Comparison of ENCODE assay signal across 8 cellular contexts in the genomic region with DNA sequence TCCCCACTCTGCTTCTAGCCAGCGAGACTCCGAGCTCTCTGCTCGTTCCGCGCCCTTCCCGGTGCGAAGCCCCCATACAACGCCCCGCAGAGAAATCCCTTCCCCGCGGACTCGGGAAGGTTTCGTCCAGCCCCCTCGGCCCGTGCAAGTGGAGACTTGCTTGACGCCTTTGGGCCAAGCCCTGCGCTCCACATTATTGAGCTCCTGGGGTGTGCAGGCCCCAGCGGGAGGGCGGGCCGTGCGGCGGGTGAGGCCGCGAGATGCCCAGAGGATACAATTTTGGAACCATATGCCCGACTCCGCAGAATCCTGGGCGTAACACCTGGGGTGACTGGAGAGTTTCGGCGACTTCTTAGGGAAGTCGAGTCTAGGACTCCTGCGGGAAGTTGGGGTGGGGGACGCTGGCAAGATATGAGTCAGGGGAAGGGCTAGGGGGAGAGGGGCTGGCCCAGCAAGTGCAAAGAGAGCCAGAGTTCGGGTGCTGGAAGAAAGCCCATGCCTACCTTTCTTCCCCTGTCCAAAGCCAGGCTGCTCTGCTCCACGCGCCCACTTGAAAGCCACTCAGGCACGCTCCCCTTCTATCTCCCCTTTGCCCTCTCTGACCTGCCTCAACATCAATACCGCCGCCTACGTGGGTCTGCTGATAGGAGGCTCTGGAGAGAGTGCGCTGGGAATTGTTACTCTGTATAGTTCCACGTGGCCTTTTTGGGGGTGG. TPM values are rescaled to one million over a fixed set of nuclear protein-coding genes. Genes with fewer than 3 reads are reported as not detected.
DNase-seq lines count a peak whose midpoint lies in the region; ATAC-seq and TF ChIP-seq lines count a peak whose summit lies in the region.

No MANE protein-coding gene starts in this region.

- H3K27me3 Mint-ChIP-seq in brain = peaks cover 53% of the 10 kb centered on the region

- no peaks in the 10 kb centered on the region for H3K36me3 Mint-ChIP-seq in brain

- peaks cover 0 to 19% (median 0%) of the 10 kb centered on the region in 5 experiments for H3K9me3 Mint-ChIP-seq in brain

- H3K4me3 ChIP-seq in H7 (ENCODE audit: insufficient read depth, low read depth, low read length) (peak overlapping the region; percentile 60), mucosa of rectum (ENCODE audit: low read length in 2 of 2) (peak overlapping the region; percentile 45 to 54)

- DNase-seq in AG20443 (ENCODE audit: low spot score) = peak; percentile 26
- peak; percentile 69 for DNase-seq in H7
- no peak for DNase-seq in AG08396 (ENCODE audit: low spot score)
- DNase-seq in HPDE6-E6E7 (ENCODE audit: extremely low spot score) = no peak
- no peak for DNase-seq in activated CD4-positive, alpha-beta T cell treated with anti-CD3 and anti-CD28 coated beads, Interleukin-2, amount 50 U/mL, for 1 hour

- H3K9me3 ChIP-seq in mucosa of rectum (ENCODE audit: control insufficient read depth in 2 of 2, low read length in 2 of 2) = no peaks in the 10 kb centered on the region

- TF ChIP-seq CTCF in brain (conservative IDR thresholded peaks at IDR 0.05) = no peak

- peaks cover 12 to 16% of the 10 kb centered on the region in 2 donors for H3K4me1 ChIP-seq in mucosa of rectum (ENCODE audit: control insufficient read depth in 2 of 2, insufficient read depth in 2 of 2, low read length in 2 of 2)

- peak overlapping the region in 4 of 5 experiments; percentile 54 to 78 (median 68) for H3K4me3 Mint-ChIP-seq in brain

- peak overlapping the region in 1 of 2 donors; percentile 56 for H3K9ac ChIP-seq in mucosa of rectum (ENCODE audit: low read depth in 1 of 2, low read length in 2 of 2)

- peak overlapping the region; percentile 57 to 65 for H3K27ac ChIP-seq in mucosa of rectum (ENCODE audit: low read depth in 2 of 2, low read length in 2 of 2)

- no peak for ATAC-seq in GM21528 (IDR thresholded peaks at IDR 0.05; ENCODE audit: low FRiP score, unreplicated experiment)

- H3K27me3 ChIP-seq in H7 (ENCODE audit: control insufficient read depth, insufficient read depth, low read length) (peaks cover 40% of the 10 kb centered on the region), mucosa of rectum (ENCODE audit: control insufficient read depth in 2 of 2, insufficient read depth in 2 of 2, low read length in 2 of 2) (no peaks in the 10 kb centered on the region)

- no peak overlapping the region for H3K27ac Mint-ChIP-seq in brain

- no peaks in the 10 kb centered on the region for H3K36me3 ChIP-seq in H7 (replicated peaks; ENCODE audit: control insufficient read depth, insufficient read depth, low read length)
- no peaks in the 10 kb centered on the region for H3K36me3 ChIP-seq in mucosa of rectum (ENCODE audit: control insufficient read depth in 2 of 2, insufficient read depth in 2 of 2, low read length in 2 of 2)

- H3K4me1 Mint-ChIP-seq in brain = peaks cover 7% of the 10 kb centered on the region

RNA-seq across cellular contexts. Expression of a gene that starts 1.1 kb away (rescaled TPM):
- total RNA-seq in H7 (2014; rRNA removed; shearing (Covaris generic)) = 3.7 and 4.3 TPM in 2 replicates
- 9.9 TPM for polyA plus RNA-seq in brain (ENCODE audit: insufficient read depth, low read depth, low replicate concordance)

RNA-seq across cellular contexts. Expression of a gene that starts 54.3 kb away (rescaled TPM):
- 59.4 and 65.7 TPM in 2 replicates for total RNA-seq in H7 (2014; rRNA removed; shearing (Covaris generic))
- 30.0 TPM for polyA plus RNA-seq in brain (ENCODE audit: insufficient read depth, low read depth, low replicate concordance)

Comparison
In these comparisons a context has a peak if more than half of its experiments do, and no peak if none do; other contexts are left out.
1. DNase-seq: peak in AG20443 (single experiment) and H7 (single experiment); none in AG08396 (single experiment), HPDE6-E6E7 (single experiment) and activated CD4-positive, alpha-beta T cell treated with anti-CD3 and anti-CD28 coated beads, Interleukin-2, amount 50 U/mL, for 1 hour (single experiment).